In genomic region chr7:64569372-64570361, GRCh38 we compare ENCODE assay signal across 8 cellular contexts. TPM values are rescaled to one million over a fixed set of nuclear protein-coding genes. Genes with fewer than 3 reads are reported as not detected.
DNase-seq lines count a peak whose midpoint lies in the region; ATAC-seq, FAIRE-seq and TF ChIP-seq lines count a peak whose summit lies in the region.
"Not testable (repeated sequence)": the region's sequence is repeated elsewhere in the genome, so short reads cannot be mapped to it uniquely, and the experiment has no call there.

No MANE protein-coding gene starts in this region.

- FAIRE-seq in endothelial cell of umbilical vein (lab: Jason Lieb, UNC), result not testable (repeated sequence)

- H2AFZ ChIP-seq in endothelial cell of umbilical vein (ENCODE audit: low read depth, low read length), result peak overlapping the region; percentile 72

- not testable (repeated sequence) for H3K27me3 ChIP-seq in CD8-positive, alpha-beta T cell (ENCODE audit: insufficient read depth, low read length)
- peaks cover 3 to 11% of the 10 kb centered on the region in 2 experiments for H3K27me3 ChIP-seq in endothelial cell of umbilical vein (ENCODE audit: control insufficient read depth in 2 of 2, insufficient read depth in 2 of 2, low read length in 2 of 2)

- H3K9me3 ChIP-seq in CD8-positive, alpha-beta T cell (ENCODE audit: low read length); endothelial cell of umbilical vein (replicated peaks; ENCODE audit: control insufficient read depth, insufficient read depth, low read length): not testable (repeated sequence)

- peak overlapping the region; percentile 70 for H3K27ac Mint-ChIP-seq in CD8-positive, alpha-beta T cell
- H3K27ac Mint-ChIP-seq in activated naive CD4-positive, alpha-beta T cell treated with anti-CD3 and anti-CD28 coated beads, Interleukin-2, amount 10 ng/mL, durations not matched to agents 7 days and 5 days, result peak overlapping the region; percentile 42

- peak; percentile 72 for ATAC-seq in CD8-positive, alpha-beta T cell
- peak; percentile 67 to 73 for ATAC-seq in activated CD4-positive, CD25-positive, alpha-beta regulatory T cell treated with anti-CD3 and anti-CD28 coated beads, Interleukin-2, amount 50 U/mL, for 24 hours
- ATAC-seq in left colon, result peak; percentile 17
- peak; percentile 65 for ATAC-seq in stimulated activated naive CD8-positive, alpha-beta T cell treated with anti-CD3 and anti-CD28 coated beads, Interleukin-15, Interleukin-2, amounts not matched to agents 100 U/mL and 50 U/mL, for 24 hours

- CTCF ChIA-PET in CD8-positive, alpha-beta T cell (lab: Charles Lee); activated naive CD4-positive, alpha-beta T cell treated with anti-CD3 and anti-CD28 coated beads, Interleukin-2, amount 10 ng/mL, durations not matched to agents 7 days and 5 days (lab: Charles Lee); endothelial cell of umbilical vein (lab: Charles Lee): not testable (repeated sequence)

- peak; percentile 2 to 69 (median 41) for DNase-seq in CD8-positive, alpha-beta T cell
- DNase-seq in NCI-H1105 (lab: John Stamatoyannopoulos, UW) (peak; percentile 42), endothelial cell of umbilical vein (ENCODE audit: low read depth, low spot score) (peak; percentile 19), left colon (peak in 1 of 2 donors; percentile 19)
- peak; percentile 43 for DNase-seq in activated naive CD4-positive, alpha-beta T cell treated with anti-CD3 and anti-CD28 coated beads, Interleukin-2, amount 10 ng/mL, durations not matched to agents 7 days and 5 days
- DNase-seq in retinal pigment epithelial cell (ENCODE audit: low read depth), result not testable (repeated sequence)
- DNase-seq in stimulated activated naive CD8-positive, alpha-beta T cell treated with anti-CD3 and anti-CD28 coated beads, Interleukin-15, Interleukin-2, amounts not matched to agents 100 U/mL and 50 U/mL, for 24 hours, result peak; percentile 46

- H3K27ac ChIP-seq in CD8-positive, alpha-beta T cell (ENCODE audit: low read depth, low read length), result peak overlapping the region; percentile 20
- H3K27ac ChIP-seq in endothelial cell of umbilical vein (ENCODE audit: insufficient read depth, low read depth, low read length), result not testable (repeated sequence)

- not testable (repeated sequence) for H3K36me3 ChIP-seq in CD8-positive, alpha-beta T cell (ENCODE audit: insufficient read depth, low read length); endothelial cell of umbilical vein (ENCODE audit: control insufficient read depth in 2 of 2, extremely low read depth in 1 of 2, insufficient read depth in 2 of 2, low read length in 2 of 2)

- not testable (repeated sequence) for BruUV-seq in endothelial cell of umbilical vein (replicated peaks; lab: Mats Ljungman, UMichigan)

- not testable (repeated sequence) for H3K36me3 Mint-ChIP-seq in CD8-positive, alpha-beta T cell; activated naive CD4-positive, alpha-beta T cell treated with anti-CD3 and anti-CD28 coated beads, Interleukin-2, amount 10 ng/mL, durations not matched to agents 7 days and 5 days

- H3K9me3 Mint-ChIP-seq in CD8-positive, alpha-beta T cell; activated naive CD4-positive, alpha-beta T cell treated with anti-CD3 and anti-CD28 coated beads, Interleukin-2, amount 10 ng/mL, durations not matched to agents 7 days and 5 days: not testable (repeated sequence)

- not testable (repeated sequence) for TF ChIP-seq POLR2A in endothelial cell of umbilical vein (IDR thresholded peaks at IDR 0.05; ENCODE audit: low read depth, low read length)

- peaks cover 13% of the 10 kb centered on the region for H3K4me1 Mint-ChIP-seq in CD8-positive, alpha-beta T cell (ENCODE audit: low read depth)
- not testable (repeated sequence) for H3K4me1 Mint-ChIP-seq in activated naive CD4-positive, alpha-beta T cell treated with anti-CD3 and anti-CD28 coated beads, Interleukin-2, amount 10 ng/mL, durations not matched to agents 7 days and 5 days

- peak overlapping the region; percentile 36 for H3K4me2 ChIP-seq in endothelial cell of umbilical vein (ENCODE audit: insufficient read depth, low read length)

- H3K9me1 ChIP-seq in endothelial cell of umbilical vein (replicated peaks; ENCODE audit: control insufficient read depth, extremely low read depth, insufficient read depth, low read length), result not testable (repeated sequence)

- H4K20me1 ChIP-seq in endothelial cell of umbilical vein (replicated peaks; ENCODE audit: control insufficient read depth, extremely low read depth, insufficient read depth, low read length), result not testable (repeated sequence)

- POLR2A ChIA-PET in CD8-positive, alpha-beta T cell (lab: Charles Lee), result interaction anchor here (0.7 kb wide), 1 partner anchor 653 kb away, joined by 3 read pairs; no protein-coding TSS in a partner anchor
- POLR2A ChIA-PET in endothelial cell of umbilical vein (lab: Charles Lee), result not testable (repeated sequence)

- dilution Hi-C loops in endothelial cell of umbilical vein (cut with MboI; ENCODE audit: extremely low pct_ligation_motif_present, low sequenced_read_pairs), result not testable (repeated sequence)

- not testable (repeated sequence) for H3K4me1 ChIP-seq in CD8-positive, alpha-beta T cell (ENCODE audit: insufficient read depth, low read length); endothelial cell of umbilical vein (ENCODE audit: control insufficient read depth, extremely low read depth, insufficient read depth, low read length)

- peaks cover 16% of the 10 kb centered on the region for H3K27me3 Mint-ChIP-seq in CD8-positive, alpha-beta T cell (ENCODE audit: low read depth)
- H3K27me3 Mint-ChIP-seq in activated naive CD4-positive, alpha-beta T cell treated with anti-CD3 and anti-CD28 coated beads, Interleukin-2, amount 10 ng/mL, durations not matched to agents 7 days and 5 days, result peaks cover 31% of the 10 kb centered on the region

- TF ChIP-seq CTCF in CD8-positive, alpha-beta T cell (IDR thresholded peaks at IDR 0.05), result not testable (repeated sequence)
- TF ChIP-seq CTCF in endothelial cell of umbilical vein (IDR thresholded peaks at IDR 0.05; ENCODE audit: extremely low read depth in 1 of 2, insufficient read depth in 1 of 2, low read depth in 1 of 2, low read length in 2 of 2) (peak in 1 of 2 donors; percentile 54), retinal pigment epithelial cell (conservative IDR thresholded peaks at IDR 0.05; ENCODE audit: low read depth, low read length) (peak; percentile 57)

- not testable (repeated sequence) for H3K9ac ChIP-seq in endothelial cell of umbilical vein (replicated peaks; ENCODE audit: extremely low read depth, insufficient read depth, low read length)

- H3K79me2 ChIP-seq in endothelial cell of umbilical vein (ENCODE audit: control insufficient read depth, insufficient read depth, low read length), result not testable (repeated sequence)

- intact Hi-C loops in CD8-positive, alpha-beta T cell (cut with DNase I, micrococcal nuclease), result loop anchor here (10.0 kb wide), 6 partner anchors 335 to 805 kb away; partner anchors contain the start of genes ERV3-1 (in 1 of the 2), ZNF273 (in 1 of the 2) and ZNF92 (in 1 of the 2)
- intact Hi-C loops in endothelial cell of umbilical vein (cut with micrococcal nuclease); left colon (cut with DNase I, micrococcal nuclease): not testable (repeated sequence)

- H3K4me3 ChIP-seq in CD8-positive, alpha-beta T cell (ENCODE audit: low read depth, low read length), result peak overlapping the region; percentile 68
- H3K4me3 ChIP-seq in endothelial cell of umbilical vein (replicated peaks in 1 of 3; ENCODE audit: insufficient read depth in 1 of 3, low read depth in 1 of 3, low read length in 3 of 3) (peak overlapping the region in 1 of 3 experiments; percentile 22), retinal pigment epithelial cell (ENCODE audit: low read length) (peak overlapping the region; percentile 47)

- peak overlapping the region; percentile 91 for H3K4me3 Mint-ChIP-seq in CD8-positive, alpha-beta T cell
- peak overlapping the region; percentile 68 for H3K4me3 Mint-ChIP-seq in activated naive CD4-positive, alpha-beta T cell treated with anti-CD3 and anti-CD28 coated beads, Interleukin-2, amount 10 ng/mL, durations not matched to agents 7 days and 5 days

RNA-seq across cellular contexts. Expression of gene ZNF680, which starts 6.8 kb away (rescaled TPM):
- 1 to 10 TPM; 6.8 to 8.4 TPM for total RNA-seq in CD8-positive, alpha-beta T cell
- total RNA-seq in endothelial cell of umbilical vein (10.8 and 11.5 TPM in 2 replicates), left colon (1 to 10 TPM; 6.4 to 6.8 TPM)
- polyA plus RNA-seq in endothelial cell of umbilical vein, result 0.83 and 1.0 TPM in 2 replicates
- polyA plus RNA-seq in endothelial cell of umbilical vein (2011; cell fraction: cytosol; rRNA removed), result 1.1 and 1.4 TPM in 2 replicates
- 8.3 and 8.8 TPM in 2 replicates for polyA plus RNA-seq in endothelial cell of umbilical vein (2011; cell fraction: nucleus; rRNA removed)
- 2.5 and 2.9 TPM in 2 replicates for polyA plus RNA-seq in endothelial cell of umbilical vein (2012)
- 3.8 and 5.6 TPM in 2 replicates for polyA minus RNA-seq in endothelial cell of umbilical vein
- polyA minus RNA-seq in endothelial cell of umbilical vein (2011; cell fraction: cytosol; rRNA and poly(A)+ RNA removed), result 4.8 TPM
- 15.4 and 20.4 TPM in 2 replicates for polyA minus RNA-seq in endothelial cell of umbilical vein (2011; cell fraction: nucleus; rRNA and poly(A)+ RNA removed)

Comparison
In these comparisons a context has a peak if more than half of its experiments do, and no peak if none do; other contexts are left out.
1. ATAC-seq: peak in every context shown above with its lines; median percentile 72 in CD8-positive, alpha-beta T cell; 70 in activated CD4-positive, CD25-positive, alpha-beta regulatory T cell treated with anti-CD3 and anti-CD28 coated beads, Interleukin-2, amount 50 U/mL, for 24 hours; 65 in stimulated activated naive CD8-positive, alpha-beta T cell treated with anti-CD3 and anti-CD28 coated beads, Interleukin-15, Interleukin-2, amounts not matched to agents 100 U/mL and 50 U/mL, for 24 hours; 17 in left colon.